Comparison of ENCODE assay signal across 9 cellular contexts in genomic region chr17:39591958-39592954, GRCh38. TPM values are rescaled to one million over a fixed set of nuclear protein-coding genes. Genes with fewer than 3 reads are reported as not detected.
DNase-seq lines count a peak whose midpoint lies in the region; ATAC-seq, FAIRE-seq and TF ChIP-seq lines count a peak whose summit lies in the region.
"Had no signal": no experiment of that assay in that cellular context is flagged by ENCODE, and none has a peak within 500 bp of the region (broad histone marks: within the 10 kb centered on the region; RNA-seq: fewer than 3 reads in every experiment).

No MANE protein-coding gene starts in this region.

- no peak for TF ChIP-seq CTCF in bronchial epithelial cell (IDR thresholded peaks at IDR 0.05; ENCODE audit: insufficient read depth, low read length, severe bottlenecking)
- no peak for TF ChIP-seq CTCF in tibial artery (IDR thresholded peaks at IDR 0.05)

- intact Hi-C loops in tibial artery (cut with DNase I; ENCODE audit: low total_unique reads) = no loop called here
- intact Hi-C loops in sciatic nerve (cut with DNase I) = no loop called here

- no peak for FAIRE-seq in bronchial epithelial cell (lab: Jason Lieb, UNC)
- FAIRE-seq: endometrium had no signal

- no peaks in the 10 kb centered on the region for H3K9me3 ChIP-seq in tibial artery

- ATAC-seq in activated CD4-positive, CD25-positive, alpha-beta regulatory T cell treated with anti-CD3 and anti-CD28 coated beads, Interleukin-2, amount 50 U/mL, for 24 hours = no peak
- ATAC-seq in sciatic nerve = no peak

- no peaks in the 10 kb centered on the region for H3K36me3 ChIP-seq in H7 (replicated peaks; ENCODE audit: control insufficient read depth, insufficient read depth, low read length)
- no peaks in the 10 kb centered on the region for H3K36me3 ChIP-seq in bronchial epithelial cell (ENCODE audit: control insufficient read depth, insufficient read depth, low read length)
- no peaks in the 10 kb centered on the region for H3K36me3 ChIP-seq in tibial artery

- DNase-seq in H7 = peak; percentile 87
- DNase-seq in NCI-H1694 treated with DMSO at 0.1 percent for 48 hours (lab: John Stamatoyannopoulos, UW) = peak; percentile 85
- DNase-seq in bronchial epithelial cell (ENCODE audit: low read depth) = peak; percentile 56
- DNase-seq in myocyte (ENCODE audit: low read depth) = peak; percentile 75
- no peak for DNase-seq in tibial artery
- DNase-seq in sciatic nerve (ENCODE audit: low spot score) = no peak

- H3K4me3 ChIP-seq in H7 (ENCODE audit: insufficient read depth, low read depth, low read length) = no peak overlapping the region
- no peak overlapping the region for H3K4me3 ChIP-seq in bronchial epithelial cell (ENCODE audit: low read depth, low read length)
- H3K4me3 ChIP-seq in tibial artery = no peak overlapping the region

- H3K27me3 ChIP-seq in H7 (ENCODE audit: control insufficient read depth, insufficient read depth, low read length) = peaks cover 53% of the 10 kb centered on the region
- H3K27me3 ChIP-seq in bronchial epithelial cell (ENCODE audit: control insufficient read depth, insufficient read depth, low read length) = peaks cover 20% of the 10 kb centered on the region
- H3K27me3 ChIP-seq in tibial artery = peaks cover 0 to 56% of the 10 kb centered on the region in 2 donors

- H3K27ac ChIP-seq in tibial artery = no peak overlapping the region

- H3K4me1 ChIP-seq in tibial artery = peaks cover 0 to 8% (median 0%) of the 10 kb centered on the region in 4 donors

RNA-seq across cellular contexts. Expression of gene NEUROD2, which starts 15.5 kb away (rescaled TPM):
- total RNA-seq in H7 (2014; rRNA removed; shearing (Covaris generic)) = not detected in 2 replicates
- total RNA-seq in bronchial epithelial cell = not detected in 2 replicates
- total RNA-seq in myocyte = 0.05 TPM in 1 of 2 replicates, not detected in the other
- 0.01 TPM for polyA plus RNA-seq in myocyte (2012)
- total RNA-seq in sciatic nerve = not detected
- polyA plus RNA-seq: IgD-negative memory B cell had no signal

RNA-seq across cellular contexts. Expression of gene PPP1R1B, which starts 34.5 kb away (rescaled TPM):
- 8.3 and 11.8 TPM in 2 replicates for total RNA-seq in H7 (2014; rRNA removed; shearing (Covaris generic))
- not detected in 2 replicates for total RNA-seq in bronchial epithelial cell
- not detected in 2 replicates for total RNA-seq in myocyte
- polyA plus RNA-seq in myocyte (2012) = not detected
- 3.3 TPM for total RNA-seq in sciatic nerve
- polyA plus RNA-seq: IgD-negative memory B cell had no signal

RNA-seq across cellular contexts. Expression of gene STARD3, which starts 44.7 kb away (rescaled TPM):
- total RNA-seq in H7 (2014; rRNA removed; shearing (Covaris generic)) = 55.6 and 66.3 TPM in 2 replicates
- total RNA-seq in bronchial epithelial cell = 18.4 and 23.0 TPM in 2 replicates
- 34.9 and 36.9 TPM in 2 replicates for total RNA-seq in myocyte
- polyA plus RNA-seq in myocyte (2012) = 55.8 TPM
- 81.8 TPM for total RNA-seq in sciatic nerve

Comparison
In these comparisons a context has a peak if more than half of its experiments do, and no peak if none do; other contexts are left out.
1. DNase-seq: peak in H7 (single experiment), NCI-H1694 treated with DMSO at 0.1 percent for 48 hours (single experiment), bronchial epithelial cell (single experiment) and myocyte (single experiment); none in tibial artery (0 of 2) and sciatic nerve (single experiment).